ENCODE assay signal across 2 cellular contexts in genomic region chr1:113353581-113353980, GRCh38.
TF ChIP-seq lines count a peak whose summit lies in the region.

No MANE protein-coding gene starts in this region.

TF ChIP-seq in SK-N-SH, 30 proteins besides CTCF, POLR2A, EP300 and RAD21 (continued from another document):
- peak; percentile 24; the same call in 1 of the 2 replicates for TF ChIP-seq FOSL2 (IDR thresholded peaks at IDR 0.05; ENCODE audit: borderline replicate concordance, low read depth)

TF ChIP-seq in SK-N-SH treated with all-trans-retinoic acid at 6 μM for 48 hours, 23 proteins besides CTCF, POLR2A, EP300 and RAD21:
- TF ChIP-seq PATZ1 (CRISPR knock-in tag; IDR thresholded peaks at IDR 0.05; ENCODE audit: borderline replicate concordance) (no peak), CSDC2 (CRISPR knock-in tag; IDR thresholded peaks at IDR 0.05) (no peak), ZNF8 (CRISPR knock-in tag; IDR thresholded peaks at IDR 0.05) (no peak), BACH2 (CRISPR knock-in tag; IDR thresholded peaks at IDR 0.05; ENCODE audit: borderline replicate concordance) (no peak), SNAI2 (CRISPR knock-in tag; IDR thresholded peaks at IDR 0.05) (no peak), RARB (CRISPR knock-in tag; IDR thresholded peaks at IDR 0.05) (no peak), CSRNP3 (CRISPR knock-in tag; IDR thresholded peaks at IDR 0.05) (no peak), GLIS3 (CRISPR knock-in tag; IDR thresholded peaks at IDR 0.05) (no peak), ZC3H10 (CRISPR knock-in tag; IDR thresholded peaks at IDR 0.05) (no peak), TCF4 (CRISPR knock-in tag; IDR thresholded peaks at IDR 0.05; ENCODE audit: borderline replicate concordance) (no peak)
